ENCODE assay signal across 18 cellular contexts in the genomic region with DNA sequence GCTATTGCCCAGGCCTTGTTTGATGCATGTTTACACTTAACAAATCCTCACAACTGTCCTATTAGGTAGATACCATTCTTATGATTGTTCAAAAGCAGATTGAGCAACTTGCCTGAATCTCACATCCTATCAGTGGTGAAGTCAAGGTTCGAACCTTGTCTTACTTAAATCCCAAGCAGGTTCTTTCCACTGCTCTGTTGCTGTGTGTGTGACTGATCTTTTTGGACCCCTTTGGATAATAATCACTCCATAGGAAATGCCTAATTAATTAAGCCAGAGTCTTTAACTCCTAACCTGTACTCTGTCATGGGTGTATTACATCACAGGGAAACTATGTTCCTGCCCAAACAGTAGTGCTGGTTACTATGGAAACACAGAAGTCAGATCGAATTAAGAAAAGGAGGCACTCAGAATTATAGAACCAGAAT.
DNase-seq lines count a peak whose midpoint lies in the region; ATAC-seq and TF ChIP-seq lines count a peak whose summit lies in the region.
"Had no signal": no experiment of that assay in that cellular context is flagged by ENCODE, and none has a peak within 500 bp of the region (broad histone marks: within the 10 kb centered on the region; RNA-seq: fewer than 3 reads in every experiment).

No MANE protein-coding gene starts in this region.

- POLR2A ChIA-PET in RWPE1 (lab: Yijun Ruan, JAX; ENCODE audit: low non-redundant PET), result no interaction called here

- no peaks in the 10 kb centered on the region for H3K36me3 Mint-ChIP-seq in activated T-cell treated with anti-CD3 and anti-CD28 coated beads, Interleukin-2, amount 50 U/mL, for 72 hours (ENCODE audit: insufficient read depth in 2 of 2)
- H3K36me3 Mint-ChIP-seq: activated naive CD8-positive, alpha-beta T cell had no signal

- no peaks in the 10 kb centered on the region for H3K9me3 ChIP-seq in mesodermal cell (ENCODE audit: control insufficient read depth, low read length)
- no peaks in the 10 kb centered on the region for H3K9me3 ChIP-seq in smooth muscle cell (replicated peaks; ENCODE audit: low read depth)
- H3K9me3 ChIP-seq: ovary had no signal

- ATAC-seq in activated T-cell treated with anti-CD3 and anti-CD28 coated beads, Interleukin-2, amount 50 U/mL, for 72 hours (replicated peaks in 1 of 2), result no peak
- ATAC-seq in HG02759 (IDR thresholded peaks at IDR 0.05; ENCODE audit: unreplicated experiment), result no peak

- H3K9ac ChIP-seq in smooth muscle cell (ENCODE audit: low read depth), result no peak overlapping the region
- H3K9ac ChIP-seq: KMS-11 had no signal

- 75 to 100% methylated on average over 1 of the region's 2 CpGs for WGBS in mesodermal cell (ENCODE audit: insufficient coverage in 2 of 2), 2 experiments
- 74% methylated on average over 2 of the region's 2 CpGs for WGBS in smooth muscle cell (ENCODE audit: low lambda C conversion rate)

- TF ChIP-seq CTCF in RWPE1 (conservative IDR thresholded peaks at IDR 0.05; ENCODE audit: low read depth) (no peak), smooth muscle cell (IDR thresholded peaks at IDR 0.05; ENCODE audit: borderline replicate concordance, insufficient read depth, poor library complexity, severe bottlenecking) (no peak)

- no peaks in the 10 kb centered on the region for H4K20me1 ChIP-seq in smooth muscle cell (ENCODE audit: low read depth)

- H3K27ac Mint-ChIP-seq in activated T-cell treated with anti-CD3 and anti-CD28 coated beads, Interleukin-2, amount 50 U/mL, for 72 hours, result no peak overlapping the region
- H3K27ac Mint-ChIP-seq: activated naive CD8-positive, alpha-beta T cell; activated T-cell treated with anti-CD3 and anti-CD28 coated beads, Interleukin-2, amount 50 U/mL, for 24 hours had no signal

- CTCF ChIA-PET in RWPE1 (lab: Yijun Ruan, JAX), result no interaction called here

- H3K9me3 Mint-ChIP-seq in activated T-cell treated with anti-CD3 and anti-CD28 coated beads, Interleukin-2, amount 50 U/mL, for 72 hours, result no peaks in the 10 kb centered on the region
- H3K9me3 Mint-ChIP-seq: activated T-cell treated with anti-CD3 and anti-CD28 coated beads, Interleukin-2, amount 50 U/mL, for 24 hours had no signal

- H3K4me1 ChIP-seq in mesodermal cell (ENCODE audit: control insufficient read depth, insufficient read depth, low read length, poor library complexity, severe bottlenecking) (peaks cover 7% of the 10 kb centered on the region), smooth muscle cell (ENCODE audit: low read depth) (no peaks in the 10 kb centered on the region)

- H3K4me3 Mint-ChIP-seq in activated T-cell treated with anti-CD3 and anti-CD28 coated beads, Interleukin-2, amount 50 U/mL, for 72 hours, result no peak overlapping the region
- H3K4me3 Mint-ChIP-seq: activated naive CD8-positive, alpha-beta T cell; activated T-cell treated with anti-CD3 and anti-CD28 coated beads, Interleukin-2, amount 50 U/mL, for 24 hours had no signal

- no peaks in the 10 kb centered on the region for H3K36me3 ChIP-seq in mesodermal cell (ENCODE audit: control insufficient read depth, insufficient read depth, low read length)
- no peaks in the 10 kb centered on the region for H3K36me3 ChIP-seq in smooth muscle cell (ENCODE audit: low read depth)
- H3K36me3 ChIP-seq: ovary had no signal

- DNase-seq in EL (peak; percentile 57), RWPE1 (ENCODE audit: low spot score) (peak; percentile 45), epidermal melanocyte (ENCODE audit: insufficient read length, low spot score) (peak; percentile 22), smooth muscle cell (lab: John Stamatoyannopoulos, UW; ENCODE audit: unreplicated experiment) (no peak)
- DNase-seq in activated T-cell treated with anti-CD3 and anti-CD28 coated beads, Interleukin-2, amount 50 U/mL, for 72 hours, result no peak
- DNase-seq in activated T-cell treated with anti-CD3 and anti-CD28 coated beads, Interleukin-2, amount 50 U/mL, for 48 hours, result no peak
- DNase-seq: activated CD4-positive, alpha-beta T cell treated with anti-CD3 and anti-CD28 coated beads, Interleukin-2, amount 50 U/mL, for 4 hours; activated T-cell treated with anti-CD3 and anti-CD28 coated beads, Interleukin-2, amount 50 U/mL, for 24 hours; cerebellar nuclear complex; islet precursor cell; NCI-H446; ovary; stimulated activated naive CD4-positive, alpha-beta T cell had no signal

- no peaks in the 10 kb centered on the region for H3K27me3 ChIP-seq in smooth muscle cell (ENCODE audit: low read depth)
- H3K27me3 ChIP-seq: ovary had no signal

- H3K4me1 Mint-ChIP-seq in activated T-cell treated with anti-CD3 and anti-CD28 coated beads, Interleukin-2, amount 50 U/mL, for 72 hours (ENCODE audit: low read depth), result no peaks in the 10 kb centered on the region

- H3K79me2 ChIP-seq in smooth muscle cell (ENCODE audit: low read depth), result no peaks in the 10 kb centered on the region

- H3K27me3 Mint-ChIP-seq in activated T-cell treated with anti-CD3 and anti-CD28 coated beads, Interleukin-2, amount 50 U/mL, for 72 hours (ENCODE audit: low read depth), result peaks cover 15% of the 10 kb centered on the region

- no peak overlapping the region for H3K4me3 ChIP-seq in mesodermal cell (ENCODE audit: extremely low read depth, insufficient read depth, low read length, poor library complexity, severe bottlenecking)
- no peak overlapping the region for H3K4me3 ChIP-seq in smooth muscle cell
- H3K4me3 ChIP-seq: ovary had no signal

- no peaks in the 10 kb centered on the region for H3F3A ChIP-seq in smooth muscle cell (ENCODE audit: low read depth)

- H3K27ac ChIP-seq in RWPE1 (no peak overlapping the region), mesodermal cell (ENCODE audit: low read depth, low read length, severe bottlenecking) (peak overlapping the region; percentile 78), smooth muscle cell (ENCODE audit: low read depth) (no peak overlapping the region)
- H3K27ac ChIP-seq: HL-60, KMS-11, ovary had no signal

- H3K4me2 ChIP-seq in smooth muscle cell, result no peak overlapping the region
- H3K4me2 ChIP-seq: KMS-11 had no signal

- no peak overlapping the region for H2AFZ ChIP-seq in smooth muscle cell (ENCODE audit: low read depth)

Comparison
In these comparisons a context has a peak if more than half of its experiments do, and no peak if none do; other contexts are left out.
1. DNase-seq: peak in EL (single experiment), RWPE1 (single experiment) and epidermal melanocyte (single experiment); none in activated T-cell treated with anti-CD3 and anti-CD28 coated beads, Interleukin-2, amount 50 U/mL, for 72 hours (0 of 2), smooth muscle cell (single experiment) and activated T-cell treated with anti-CD3 and anti-CD28 coated beads, Interleukin-2, amount 50 U/mL, for 48 hours (0 of 2).